1 cellular context compared by ENCODE assay signal in genomic region chr3:15206662-15207576, GRCh38.
TF ChIP-seq lines count a peak whose summit lies in the region.

No MANE protein-coding gene starts in this region.

TF ChIP-seq in IMR-90, 13 proteins besides CTCF, POLR2A, EP300 and RAD21 (continued from another document):
- TF ChIP-seq ELK1 (IDR thresholded peaks at IDR 0.05; ENCODE audit: borderline replicate concordance, low read depth, low read length) (no peak), FOS (IDR thresholded peaks at IDR 0.05; ENCODE audit: low read depth, low read length) (no peak), CHD1 (IDR thresholded peaks at IDR 0.05; ENCODE audit: low read depth, low read length) (no peak), NFE2L2 (IDR thresholded peaks at IDR 0.05; ENCODE audit: low read depth, low read length) (no peak), RFX5 (IDR thresholded peaks at IDR 0.05; ENCODE audit: low read depth, low read length) (no peak), RCOR1 (IDR thresholded peaks at IDR 0.05; ENCODE audit: insufficient replicate concordance, low read length) (no peak)
